Comparison of ENCODE assay signal across 20 cellular contexts in genomic region chr10:89475137-89475536, GRCh38.
A peak's percentile ranks its signal among the peaks of the same experiment; 100 is the strongest.
DNase-seq lines count a peak whose midpoint lies in the region; ATAC-seq, FAIRE-seq and TF ChIP-seq lines count a peak whose summit lies in the region.
"Had no signal": no experiment of that assay in that cellular context is flagged by ENCODE, and none has a peak within 500 bp of the region (broad histone marks: within the 10 kb centered on the region; RNA-seq: fewer than 3 reads in every experiment).

No MANE protein-coding gene starts in this region.

- peak overlapping the region; percentile 55 for H2BK120ac ChIP-seq in mesenchymal stem cell (ENCODE audit: low read depth, low read length)

- no peak overlapping the region for H4K91ac ChIP-seq in mesenchymal stem cell (ENCODE audit: low read length)

- peak overlapping the region; percentile 60 for H2BK15ac ChIP-seq in mesenchymal stem cell (ENCODE audit: low read depth, poor library complexity, severe bottlenecking)

- TF ChIP-seq CTCF in heart left ventricle (IDR thresholded peaks at IDR 0.05): no peak

- no peak for TF ChIP-seq POLR2A in heart left ventricle (IDR thresholded peaks at IDR 0.05)

- H3K27ac ChIP-seq in heart left ventricle (peak overlapping the region; percentile 33 to 88 (median 78)), mesenchymal stem cell (ENCODE audit: low read length, poor library complexity, severe bottlenecking) (no peak overlapping the region), subcutaneous abdominal adipose tissue (ENCODE audit: low read depth, low read length) (peak overlapping the region; percentile 25)

- no peak overlapping the region for H3K4me3 ChIP-seq in adipocyte (ENCODE audit: low read length)
- H3K4me3 ChIP-seq in heart left ventricle: no peak overlapping the region
- H3K4me3 ChIP-seq in mesenchymal stem cell (ENCODE audit: insufficient read depth in 1 of 2, low read depth in 1 of 2, low read length in 2 of 2): no peak overlapping the region
- H3K4me3 ChIP-seq in subcutaneous abdominal adipose tissue (ENCODE audit: low read depth in 1 of 5, low read length in 5 of 5): no peak overlapping the region

- intact Hi-C loops in heart left ventricle (cut with DNase I): loop anchor here in 6 of 10 donors (2.0 to 10.0 kb wide), 4 partner anchors 42 to 80 kb away; no protein-coding TSS in a partner anchor

- H2AFZ ChIP-seq in mesenchymal stem cell (ENCODE audit: low read depth, low read length): no peak overlapping the region

- H3K18ac ChIP-seq in mesenchymal stem cell (ENCODE audit: low read depth in 1 of 2, low read length in 2 of 2): peak overlapping the region in 1 of 2 experiments; percentile 28

- no peak overlapping the region for H3K4me2 ChIP-seq in mesenchymal stem cell (ENCODE audit: low read length, poor library complexity, severe bottlenecking)

- H3K9ac ChIP-seq in adipocyte (ENCODE audit: low read length) (peak overlapping the region; percentile 30), mesenchymal stem cell (ENCODE audit: low read length) (no peak overlapping the region), subcutaneous abdominal adipose tissue (ENCODE audit: low read length in 5 of 5) (no peak overlapping the region)

- peak overlapping the region in 1 of 2 experiments; percentile 44 for H3K14ac ChIP-seq in mesenchymal stem cell (ENCODE audit: low read length in 2 of 2)

- 19 to 37% (median 30%) methylated on average over 2 of the region's 2 CpGs for WGBS in heart left ventricle, 4 donors
- WGBS in mesenchymal stem cell: 46% methylated on average over 2 of the region's 2 CpGs

- DNase-seq in adipocyte (ENCODE audit: low read depth) (peak; percentile 37), heart left ventricle (no peak), mesenchymal stem cell (peak; percentile 33), DMS153 (lab: John Stamatoyannopoulos, UW) (no peak), GM19239 (ENCODE audit: insufficient read length, low spot score) (no peak), T-helper 9 cell (no peak)
- DNase-seq: activated CD4-positive, alpha-beta T cell treated with anti-CD3 and anti-CD28 coated beads, Interleukin-2, amount 50 U/mL, for 4 hours; activated naive CD8-positive, alpha-beta T cell treated with anti-CD3 and anti-CD28 coated beads for 36 hours; activated T-cell treated with anti-CD3 and anti-CD28 coated beads, Interleukin-2, amount 50 U/mL, for 4 hours; Caco-2; central memory CD4-positive, alpha-beta T cell; effector memory CD4-positive, alpha-beta T cell; NCI-H2029; NCI-H524 treated with DMSO at 0.1 percent for 48 hours; OCI-M1 had no signal

- peaks cover 59% of the 10 kb centered on the region for H3K4me1 ChIP-seq in adipocyte (ENCODE audit: control insufficient read depth, insufficient read depth, low read length)
- H3K4me1 ChIP-seq in heart left ventricle: peaks cover 0 to 74% (median 48%) of the 10 kb centered on the region in 12 donors
- H3K4me1 ChIP-seq in mesenchymal stem cell (ENCODE audit: control insufficient read depth, insufficient read depth, low read depth, low read length): peaks cover 11% of the 10 kb centered on the region
- peaks cover 7 to 41% (median 37%) of the 10 kb centered on the region in 5 donors for H3K4me1 ChIP-seq in subcutaneous abdominal adipose tissue (ENCODE audit: control insufficient read depth in 5 of 5, insufficient read depth in 5 of 5, low read length in 5 of 5)

- ATAC-seq in heart left ventricle (peak in 3 of 4 donors; percentile 26 to 54 (median 33)), GM21786 (IDR thresholded peaks at IDR 0.05; ENCODE audit: unreplicated experiment) (no peak)
- ATAC-seq: activated T-cell treated with anti-CD3 and anti-CD28 coated beads, Interleukin-2, amount 50 U/mL, for 4 hours; SK-N-SH treated with all-trans-retinoic acid at 6 μM for 48 hours; stimulated activated memory B cell treated with anti-CD40 and anti-IgM and Interleukin-4, amounts not matched to agents 10 μg/mL and 1 μg/mL and 100 μg/mL, for 72 hours had no signal

- no peak overlapping the region for H3K23ac ChIP-seq in mesenchymal stem cell (ENCODE audit: low read length in 2 of 2)

- peak overlapping the region; percentile 57 for H2AK5ac ChIP-seq in mesenchymal stem cell (ENCODE audit: low read length, severe bottlenecking)

- H4K8ac ChIP-seq in mesenchymal stem cell (ENCODE audit: low read length): no peak overlapping the region

- peak overlapping the region in 1 of 2 experiments; percentile 81 for H2BK12ac ChIP-seq in mesenchymal stem cell (ENCODE audit: low read length in 2 of 2)

- H3K36me3 ChIP-seq in adipocyte (ENCODE audit: control insufficient read depth, insufficient read depth, low read length, severe bottlenecking) (no peaks in the 10 kb centered on the region), heart left ventricle (no peaks in the 10 kb centered on the region), mesenchymal stem cell (ENCODE audit: control insufficient read depth in 1 of 2, insufficient read depth in 2 of 2, low read depth in 1 of 2, low read length in 2 of 2) (no peaks in the 10 kb centered on the region), subcutaneous abdominal adipose tissue (ENCODE audit: control insufficient read depth in 5 of 5, insufficient read depth in 5 of 5, low read length in 5 of 5) (no peaks in the 10 kb centered on the region)

- H2BK5ac ChIP-seq in mesenchymal stem cell (ENCODE audit: low read depth, low read length, poor library complexity, severe bottlenecking): no peak overlapping the region

- H3K27me3 ChIP-seq in adipocyte (replicated peaks; ENCODE audit: control insufficient read depth, insufficient read depth, low read length): no peaks in the 10 kb centered on the region
- H3K27me3 ChIP-seq in heart left ventricle: no peaks in the 10 kb centered on the region
- H3K27me3 ChIP-seq in mesenchymal stem cell (ENCODE audit: control insufficient read depth in 1 of 2, insufficient read depth in 1 of 2, low read length in 2 of 2): no peaks in the 10 kb centered on the region
- no peaks in the 10 kb centered on the region for H3K27me3 ChIP-seq in subcutaneous abdominal adipose tissue (ENCODE audit: control insufficient read depth in 5 of 5, insufficient read depth in 4 of 5, low read length in 5 of 5)

- no peak for FAIRE-seq in GM19239 (lab: Jason Lieb, UNC)
- FAIRE-seq: TTC549 had no signal

- H3K4ac ChIP-seq in mesenchymal stem cell (ENCODE audit: low read depth in 1 of 2, low read length in 2 of 2): peak overlapping the region in 1 of 2 experiments; percentile 69

- H3K79me1 ChIP-seq in mesenchymal stem cell (replicated peaks; ENCODE audit: low read length, poor library complexity, severe bottlenecking): no peaks in the 10 kb centered on the region

- H3K9me3 ChIP-seq in adipocyte (ENCODE audit: control insufficient read depth, low read length) (no peaks in the 10 kb centered on the region), heart left ventricle (no peaks in the 10 kb centered on the region), mesenchymal stem cell (ENCODE audit: control insufficient read depth, low read length) (no peaks in the 10 kb centered on the region), subcutaneous abdominal adipose tissue (ENCODE audit: control insufficient read depth in 5 of 5, low read length in 5 of 5) (no peaks in the 10 kb centered on the region)
- H3K9me3 ChIP-seq: Caco-2 had no signal

Comparison
In these comparisons a context has a peak if more than half of its experiments do, and no peak if none do; other contexts are left out.
1. DNase-seq: peak in adipocyte (single experiment) and mesenchymal stem cell (single experiment); none in heart left ventricle (0 of 5), DMS153 (single experiment), GM19239 (single experiment) and T-helper 9 cell (single experiment).